Comparison of ENCODE assay signal across 8 cellular contexts in the genomic region with DNA sequence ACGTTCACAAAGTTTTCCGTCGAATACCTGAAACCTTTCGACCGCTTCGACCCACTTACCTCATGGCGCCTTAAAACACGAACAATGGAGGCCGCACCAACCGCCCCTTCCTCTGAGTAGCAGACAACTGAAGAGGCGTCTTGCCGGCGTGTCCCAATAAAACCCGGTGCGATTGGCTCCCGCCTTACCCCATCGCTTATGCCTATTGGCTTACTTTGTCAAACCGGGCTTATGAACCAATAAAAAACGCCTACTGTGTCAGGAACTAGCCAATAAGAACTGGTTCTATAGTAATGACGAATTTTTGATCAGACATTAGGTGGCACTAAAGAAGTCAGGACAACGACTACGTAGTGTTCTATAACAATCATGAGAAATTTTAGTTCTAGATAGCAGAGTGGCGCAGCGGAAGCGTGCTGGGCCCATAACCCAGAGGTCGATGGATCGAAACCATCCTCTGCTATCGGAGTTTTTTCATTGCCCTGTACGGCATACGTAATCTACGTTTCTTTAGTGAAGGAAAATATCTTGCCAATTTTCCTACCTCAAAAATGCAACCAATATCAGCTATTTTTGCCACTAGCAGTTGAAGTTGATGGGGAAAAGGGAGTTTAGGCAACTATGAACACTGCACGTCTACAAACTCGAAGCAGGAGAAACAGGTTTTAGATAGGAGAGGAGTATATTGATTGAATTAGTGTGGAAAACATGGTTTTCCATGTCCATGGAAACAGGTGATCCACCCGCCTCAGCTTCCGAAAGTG. TPM values are rescaled to one million over a fixed set of nuclear protein-coding genes. Genes with fewer than 3 reads are reported as not detected.
DNase-seq lines count a peak whose midpoint lies in the region; ATAC-seq and TF ChIP-seq lines count a peak whose summit lies in the region.

A gene (minus strand): TSS at position 135 of the 764 bp plus-strand sequence. CDS start 71 bp downstream, at position 64.

- ATAC-seq in GM21526 (IDR thresholded peaks at IDR 0.05; ENCODE audit: low FRiP score, unreplicated experiment) (peak; percentile 84), mucosa of descending colon (peak; percentile 95)

- H4K20me1 ChIP-seq in OCI-LY3 (ENCODE audit: insufficient read depth, low read length): no peaks in the 10 kb centered on the region

- peak within 1 kb of the TSS; percentile 65 for H2AFZ ChIP-seq in OCI-LY3 (ENCODE audit: low read depth, low read length)

- peaks cover 9% of the 10 kb centered on the region for H3K4me1 ChIP-seq in OCI-LY3 (ENCODE audit: low read length)
- H3K4me1 ChIP-seq in mucosa of descending colon (ENCODE audit: low read depth): peaks cover 22% of the 10 kb centered on the region

- H3K36me3 ChIP-seq in OCI-LY3 (replicated peaks; ENCODE audit: low read depth, low read length): peaks cover 36% of the 10 kb centered on the region
- H3K36me3 ChIP-seq in mucosa of descending colon (ENCODE audit: low read depth): no peaks in the 10 kb centered on the region

- TF ChIP-seq CTCF in OCI-LY3 (IDR thresholded peaks at IDR 0.05; ENCODE audit: low read depth, low read length): peak; percentile 41
- no peak for TF ChIP-seq CTCF in mucosa of descending colon (IDR thresholded peaks at IDR 0.05)

- H3K4me2 ChIP-seq in OCI-LY3 (ENCODE audit: low read length): peak within 1 kb of the TSS; percentile 94

- H3K79me2 ChIP-seq in OCI-LY3 (ENCODE audit: low read length): peaks cover 36% of the 10 kb centered on the region

- H3K9me3 ChIP-seq in OCI-LY3 (ENCODE audit: insufficient read depth, low read length) (no peaks in the 10 kb centered on the region), mucosa of descending colon (no peaks in the 10 kb centered on the region)

- intact Hi-C loops in mucosa of descending colon (cut with DNase I, micrococcal nuclease): loop anchor here in 1 of 2 donors (10.0 kb wide), 1 partner anchor 314 kb away; a partner anchor contains a TSS

- H3K27ac ChIP-seq in OCI-LY3 (ENCODE audit: low read length): peak within 1 kb of the TSS; percentile 78
- H3K27ac ChIP-seq in epithelial cell of prostate: peak within 1 kb of the TSS; percentile 83

- H3K27me3 ChIP-seq in OCI-LY3 (ENCODE audit: low read depth, low read length): no peaks in the 10 kb centered on the region

- H3K9ac ChIP-seq in OCI-LY3 (ENCODE audit: low read length): peak within 1 kb of the TSS; percentile 94

- H3K4me3 ChIP-seq in OCI-LY3 (ENCODE audit: low read length) (peak within 1 kb of the TSS; percentile 95), mucosa of descending colon (peak within 1 kb of the TSS; percentile 41)

- peak; percentile 100 for DNase-seq in DMS114 treated with DMSO at 0.1 percent for 48 hours (lab: John Stamatoyannopoulos, UW; ENCODE audit: unreplicated experiment)
- DNase-seq in HuH-7.5 (ENCODE audit: low spot score): peak; percentile 98
- peak; percentile 91 for DNase-seq in activated T-cell treated with anti-CD3 and anti-CD28 coated beads for 1 hour (ENCODE audit: low read depth)
- peak; percentile 99 for DNase-seq in epithelial cell of prostate (ENCODE audit: low read depth, low spot score)
- DNase-seq in mucosa of descending colon: peak; percentile 98
- DNase-seq in stimulated activated CD8-positive, alpha-beta memory T cell treated with anti-CD3 and anti-CD28 coated beads, Interleukin-4, amount 100 ng/mL, for 24 hours (ENCODE audit: low read depth): peak; percentile 90

RNA-seq across cellular contexts. Expression of the gene that starts here (rescaled TPM):
- 100 to 1,000 TPM in 1 of 3 donors, 10 to 100 TPM in 2; 78.4 to 126 (median 81.3) TPM for total RNA-seq in mucosa of descending colon

Comparison
In these comparisons a context has a peak if more than half of its experiments do, and no peak if none do; other contexts are left out.
1. Peak in every context shown above with its lines: DNase-seq, ATAC-seq, H3K4me3 ChIP-seq and H3K27ac ChIP-seq.